Comparison of ENCODE assay signal across 18 cellular contexts in the genomic region with DNA sequence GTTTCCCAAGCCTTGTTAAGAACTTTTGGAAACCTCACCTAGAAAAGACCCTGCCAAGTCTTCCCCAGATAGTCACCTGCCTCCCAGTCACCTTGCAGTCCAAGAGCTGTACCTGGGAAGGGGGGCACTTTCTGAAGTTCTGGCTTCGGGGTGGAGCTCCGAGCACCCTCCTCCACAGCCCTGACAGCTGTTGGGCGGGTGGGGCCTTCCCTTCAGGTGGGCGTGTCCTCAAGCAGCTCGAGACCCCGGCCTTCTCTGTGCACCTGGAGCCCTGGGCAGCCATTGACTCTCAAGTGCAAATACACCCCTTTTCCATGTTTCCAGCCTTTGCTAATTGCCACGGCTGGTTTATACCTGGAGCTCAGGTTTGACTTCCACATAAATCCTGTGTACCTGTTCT. TPM values are rescaled to one million over a fixed set of nuclear protein-coding genes. Genes with fewer than 3 reads are reported as not detected.
DNase-seq lines count a peak whose midpoint lies in the region; ATAC-seq and TF ChIP-seq lines count a peak whose summit lies in the region.
"Had no signal": no experiment of that assay in that cellular context is flagged by ENCODE, and none has a peak within 500 bp of the region (broad histone marks: within the 10 kb centered on the region; RNA-seq: fewer than 3 reads in every experiment).

No MANE protein-coding gene starts in this region.

- no peaks in the 10 kb centered on the region for H3K4me1 ChIP-seq in mesenchymal stem cell (ENCODE audit: control insufficient read depth, insufficient read depth, low read depth, low read length)
- peaks cover 4 to 28% (median 5%) of the 10 kb centered on the region in 3 donors for H3K4me1 ChIP-seq in gastroesophageal sphincter
- H3K4me1 ChIP-seq: Caco-2 had no signal

- no peak overlapping the region for H3K23ac ChIP-seq in mesenchymal stem cell (ENCODE audit: low read length in 2 of 2)

- TF ChIP-seq CTCF in gastroesophageal sphincter (IDR thresholded peaks at IDR 0.05): no peak

- H2BK15ac ChIP-seq in mesenchymal stem cell (ENCODE audit: low read depth, poor library complexity, severe bottlenecking): peak overlapping the region; percentile 75

- no peak overlapping the region for H3K4me2 ChIP-seq in mesenchymal stem cell (ENCODE audit: low read length, poor library complexity, severe bottlenecking)

- no peak overlapping the region for H2BK5ac ChIP-seq in mesenchymal stem cell (ENCODE audit: low read depth, low read length, poor library complexity, severe bottlenecking)

- no peaks in the 10 kb centered on the region for H3K79me1 ChIP-seq in mesenchymal stem cell (replicated peaks; ENCODE audit: low read length, poor library complexity, severe bottlenecking)

- H4K91ac ChIP-seq in mesenchymal stem cell (ENCODE audit: low read length): no peak overlapping the region

- no peak overlapping the region for H3K4ac ChIP-seq in mesenchymal stem cell (ENCODE audit: low read depth in 1 of 2, low read length in 2 of 2)

- peak overlapping the region in 1 of 2 experiments; percentile 68 for H2BK12ac ChIP-seq in mesenchymal stem cell (ENCODE audit: low read length in 2 of 2)

- TF ChIP-seq POLR2A in gastroesophageal sphincter (IDR thresholded peaks at IDR 0.05): no peak

- H3K4me3 ChIP-seq in mesenchymal stem cell (ENCODE audit: insufficient read depth in 1 of 2, low read depth in 1 of 2, low read length in 2 of 2) (no peak overlapping the region), gastroesophageal sphincter (no peak overlapping the region)
- H3K4me3 ChIP-seq: MG63 had no signal

- H2AK5ac ChIP-seq in mesenchymal stem cell (ENCODE audit: low read length, severe bottlenecking): no peak overlapping the region

- no peaks in the 10 kb centered on the region for H3K9me3 ChIP-seq in mesenchymal stem cell (ENCODE audit: control insufficient read depth, low read length)
- no peaks in the 10 kb centered on the region for H3K9me3 ChIP-seq in gastroesophageal sphincter
- H3K9me3 ChIP-seq: Caco-2, MG63 had no signal

- H2AFZ ChIP-seq in mesenchymal stem cell (ENCODE audit: low read depth, low read length): no peak overlapping the region

- H2BK120ac ChIP-seq in mesenchymal stem cell (ENCODE audit: low read depth, low read length): no peak overlapping the region

- DNase-seq in NCI-H82 (lab: John Stamatoyannopoulos, UW) (peak; percentile 61), NCI-H82 treated with DMSO at 0.1 percent for 48 hours (lab: John Stamatoyannopoulos, UW; ENCODE audit: unreplicated experiment) (no peak), NCI-H2171 treated with DMSO at 0.1 percent for 48 hours (lab: John Stamatoyannopoulos, UW) (peak; percentile 49), mesenchymal stem cell (no peak), T-helper 1 cell (no peak), cerebellar cortex (ENCODE audit: low spot score) (no peak)
- DNase-seq: Caco-2, DMS53, MG63, NCI-H1092, NCI-H2029, NCI-H446 treated with DMSO at 0.1 percent for 48 hours, RPMI8226, SIG-M5, T-helper 17 cell had no signal

- peak overlapping the region in 1 of 2 experiments; percentile 11 for H3K18ac ChIP-seq in mesenchymal stem cell (ENCODE audit: low read depth in 1 of 2, low read length in 2 of 2)

- H3K27ac ChIP-seq in mesenchymal stem cell (ENCODE audit: low read length, poor library complexity, severe bottlenecking): no peak overlapping the region
- no peak overlapping the region for H3K27ac ChIP-seq in gastroesophageal sphincter
- H3K27ac ChIP-seq: C4-2B had no signal

- H3K36me3 ChIP-seq in mesenchymal stem cell (ENCODE audit: control insufficient read depth in 1 of 2, insufficient read depth in 2 of 2, low read depth in 1 of 2, low read length in 2 of 2): no peaks in the 10 kb centered on the region
- H3K36me3 ChIP-seq in gastroesophageal sphincter: no peaks in the 10 kb centered on the region
- H3K36me3 ChIP-seq: MG63 had no signal

- H3K27me3 ChIP-seq in mesenchymal stem cell (ENCODE audit: control insufficient read depth in 1 of 2, insufficient read depth in 1 of 2, low read length in 2 of 2): peaks cover 10 to 25% of the 10 kb centered on the region in 2 experiments
- H3K27me3 ChIP-seq in gastroesophageal sphincter: no peaks in the 10 kb centered on the region
- H3K27me3 ChIP-seq: MG63 had no signal

- H4K8ac ChIP-seq in mesenchymal stem cell (ENCODE audit: low read length): peak overlapping the region; percentile 19

- no peak for ATAC-seq in gastroesophageal sphincter
- ATAC-seq: T-helper 17 cell had no signal

- WGBS in mesenchymal stem cell: 70% methylated on average over 7 of the region's 7 CpGs
- 72% methylated on average over 4 of the region's 7 CpGs; no CpG with 5 or more reads in 1 of the 2 donors for WGBS in gastroesophageal sphincter (ENCODE audit: low coverage in 1 of 2), 2 donors

- no peak overlapping the region for H3K9ac ChIP-seq in mesenchymal stem cell (ENCODE audit: low read length)

- no peak overlapping the region for H3K14ac ChIP-seq in mesenchymal stem cell (ENCODE audit: low read length in 2 of 2)

- no peak for TF ChIP-seq EP300 in gastroesophageal sphincter (IDR thresholded peaks at IDR 0.05)

RNA-seq across cellular contexts. Expression of a gene that starts 37.0 kb away (rescaled TPM):
- polyA plus RNA-seq in mesenchymal stem cell (2013, experiment 1 of 2): 440 TPM
- 419 TPM for polyA plus RNA-seq in mesenchymal stem cell (2013, experiment 2 of 2)
- 1,000 to 10,000 TPM in 1 of 4 donors, 100 to 1,000 TPM in 3; 313 to 1,402 (median 682) TPM for total RNA-seq in gastroesophageal sphincter
- total RNA-seq: HT-29, T-helper 17 cell had no signal

Comparison
In these comparisons a context has a peak if more than half of its experiments do, and no peak if none do; other contexts are left out.
1. DNase-seq: peak in NCI-H82 (single experiment) and NCI-H2171 treated with DMSO at 0.1 percent for 48 hours (single experiment); none in NCI-H82 treated with DMSO at 0.1 percent for 48 hours (single experiment), mesenchymal stem cell (single experiment), T-helper 1 cell (0 of 5) and cerebellar cortex (single experiment).